ENCODE assay signal across 1 cellular context in the genomic region with DNA sequence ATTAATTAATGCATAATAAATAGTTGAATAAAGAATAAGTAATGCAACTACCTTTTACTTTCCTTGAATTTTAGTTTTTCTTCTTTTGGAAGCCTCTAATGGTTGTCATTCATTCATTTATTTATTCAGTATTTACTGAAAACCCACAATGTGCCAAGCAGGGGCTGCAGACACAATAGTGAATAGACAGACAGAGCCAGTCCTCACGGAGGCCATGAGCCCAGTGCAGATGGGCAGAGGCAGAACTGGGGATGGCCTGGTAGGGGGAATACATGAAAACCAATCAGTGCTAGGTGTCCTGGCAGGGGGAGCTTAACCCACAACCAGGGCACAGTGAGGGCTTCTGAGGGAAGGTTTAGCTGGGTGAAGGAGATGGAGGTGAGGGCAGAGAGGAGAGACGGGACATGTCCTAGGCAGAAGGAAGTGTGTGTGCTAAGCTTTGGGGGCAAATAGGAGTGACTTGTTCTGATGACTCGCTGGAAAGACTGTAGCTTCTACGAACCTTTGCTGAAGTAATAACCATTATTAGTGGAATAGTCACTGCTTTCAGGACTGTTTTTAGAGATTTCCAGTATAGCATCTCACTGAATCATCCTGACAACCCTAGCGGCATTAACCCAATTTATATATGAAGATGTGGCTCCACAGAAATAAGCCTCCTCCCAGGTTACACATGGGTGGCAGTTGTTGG.
TF ChIP-seq lines count a peak whose summit lies in the region.

No MANE protein-coding gene starts in this region.

TF ChIP-seq in IMR-90, 13 proteins besides CTCF, POLR2A, EP300 and RAD21:
- no peak for TF ChIP-seq CHD1 (IDR thresholded peaks at IDR 0.05; ENCODE audit: low read depth, low read length)
- TF ChIP-seq, protein P1, sequence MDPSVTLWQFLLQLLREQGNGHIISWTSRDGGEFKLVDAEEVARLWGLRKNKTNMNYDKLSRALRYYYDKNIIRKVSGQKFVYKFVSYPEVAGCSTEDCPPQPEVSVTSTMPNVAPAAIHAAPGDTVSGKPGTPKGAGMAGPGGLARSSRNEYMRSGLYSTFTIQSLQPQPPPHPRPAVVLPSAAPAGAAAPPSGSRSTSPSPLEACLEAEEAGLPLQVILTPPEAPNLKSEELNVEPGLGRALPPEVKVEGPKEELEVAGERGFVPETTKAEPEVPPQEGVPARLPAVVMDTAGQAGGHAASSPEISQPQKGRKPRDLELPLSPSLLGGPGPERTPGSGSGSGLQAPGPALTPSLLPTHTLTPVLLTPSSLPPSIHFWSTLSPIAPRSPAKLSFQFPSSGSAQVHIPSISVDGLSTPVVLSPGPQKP (IDR thresholded peaks at IDR 0.05; ENCODE audit: borderline replicate concordance, low read depth, low read length), result no peak
- TF ChIP-seq MXI1 (IDR thresholded peaks at IDR 0.05; ENCODE audit: borderline replicate concordance, low read depth, low read length), result no peak
- TF ChIP-seq RFX5 (IDR thresholded peaks at IDR 0.05; ENCODE audit: low read depth, low read length), result no peak
- TF ChIP-seq, protein P2, sequence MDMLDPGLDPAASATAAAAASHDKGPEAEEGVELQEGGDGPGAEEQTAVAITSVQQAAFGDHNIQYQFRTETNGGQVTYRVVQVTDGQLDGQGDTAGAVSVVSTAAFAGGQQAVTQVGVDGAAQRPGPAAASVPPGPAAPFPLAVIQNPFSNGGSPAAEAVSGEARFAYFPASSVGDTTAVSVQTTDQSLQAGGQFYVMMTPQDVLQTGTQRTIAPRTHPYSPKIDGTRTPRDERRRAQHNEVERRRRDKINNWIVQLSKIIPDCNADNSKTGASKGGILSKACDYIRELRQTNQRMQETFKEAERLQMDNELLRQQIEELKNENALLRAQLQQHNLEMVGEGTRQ (IDR thresholded peaks at IDR 0.05; ENCODE audit: low read depth, low read length), result no peak
- no peak for TF ChIP-seq MAZ (IDR thresholded peaks at IDR 0.05; ENCODE audit: borderline replicate concordance, low read depth, low read length)
- TF ChIP-seq SMC3 (IDR thresholded peaks at IDR 0.05; ENCODE audit: low read depth, low read length), result no peak
- TF ChIP-seq NFE2L2 (IDR thresholded peaks at IDR 0.05; ENCODE audit: low read depth, low read length), result no peak
